ENCODE assay signal across 23 cellular contexts in the genomic region with DNA sequence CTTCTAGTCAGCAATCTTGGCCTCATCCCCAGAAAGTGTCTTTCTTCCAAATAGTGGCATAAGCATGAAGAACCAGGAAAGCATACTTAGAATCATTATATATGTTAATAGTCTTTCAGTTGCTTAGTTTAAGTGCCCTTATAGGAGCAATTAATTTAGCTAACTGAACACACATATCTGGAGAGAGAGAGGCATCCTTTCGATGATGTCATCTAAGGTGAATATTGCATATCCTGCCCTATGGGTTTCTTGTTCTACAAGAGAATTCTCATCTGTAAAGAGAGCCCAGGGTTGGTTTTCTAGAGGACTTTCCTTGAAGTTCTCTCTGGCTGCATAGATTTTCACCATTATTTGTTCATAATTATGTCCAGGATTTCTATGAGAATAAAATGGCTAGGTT.
"Had no signal": no experiment of that assay in that cellular context is flagged by ENCODE, and none has a peak within 500 bp of the region (broad histone marks: within the 10 kb centered on the region; RNA-seq: fewer than 3 reads in every experiment).

No MANE protein-coding gene starts in this region.

- H3K4me2 ChIP-seq: hepatocyte had no signal

- H3K4me3 Mint-ChIP-seq: mesothelial cell of epicardium had no signal

- H3K27me3 ChIP-seq: dorsolateral prefrontal cortex, esophagus muscularis mucosa, foreskin keratinocyte, gastroesophageal sphincter, heart left ventricle, hepatocyte, left lung had no signal

- H3K36me3 Mint-ChIP-seq: mesothelial cell of epicardium had no signal

- H3K27ac Mint-ChIP-seq: mesothelial cell of epicardium had no signal

- H3K4me3 ChIP-seq: coronary artery, dorsolateral prefrontal cortex, esophagus muscularis mucosa, gastroesophageal sphincter, heart left ventricle, hepatocyte, left lung, lower lobe of right lung, mucosa of descending colon had no signal

- H2AFZ ChIP-seq: hepatocyte had no signal

- H3K4me1 Mint-ChIP-seq: mesothelial cell of epicardium had no signal

- H3K36me3 ChIP-seq: esophagus muscularis mucosa, gastroesophageal sphincter, heart left ventricle, left lung, lower lobe of right lung had no signal

- H3K79me2 ChIP-seq: hepatocyte had no signal

- FAIRE-seq: colon, endothelial cell of umbilical vein, frontal cortex, islet of Langerhans, keratinocyte had no signal

- H3K9me3 ChIP-seq: esophagus muscularis mucosa, gastroesophageal sphincter, heart left ventricle, left lung, lower lobe of right lung, mucosa of descending colon had no signal

- H3K4me1 ChIP-seq: foreskin keratinocyte, gastroesophageal sphincter, heart left ventricle, left lung, lower lobe of right lung had no signal

- DNase-seq: dermis blood vessel endothelial cell; dorsolateral prefrontal cortex; effector CD4-positive, alpha-beta T cell; effector memory CD4-positive, alpha-beta T cell; foreskin keratinocyte; heart left ventricle; hypothalamus; left cardiac atrium; left lung; left ventricle myocardium superior; lower lobe of right lung; mesenchymal stem cell; mucosa of descending colon had no signal

- H3K9me3 Mint-ChIP-seq: mesothelial cell of epicardium had no signal

- H3K27ac ChIP-seq: coronary artery, dorsolateral prefrontal cortex, esophagus muscularis mucosa, foreskin keratinocyte, gastroesophageal sphincter, heart left ventricle, hepatocyte, left lung, lower lobe of right lung had no signal

- ATAC-seq: foreskin keratinocyte, gastroesophageal sphincter, heart left ventricle, left cardiac atrium, left lung, left ventricle myocardium superior, lower lobe of right lung, mucosa of descending colon had no signal
